8 cellular contexts compared by ENCODE assay signal in genomic region chr1:223556414-223557124, GRCh38.
DNase-seq lines count a peak whose midpoint lies in the region; ATAC-seq and TF ChIP-seq lines count a peak whose summit lies in the region.

No MANE protein-coding gene starts in this region.

- ATAC-seq in GM18861 (IDR thresholded peaks at IDR 0.05; ENCODE audit: unreplicated experiment) (peak; percentile 78), HG02885 (IDR thresholded peaks at IDR 0.05; ENCODE audit: poor library complexity, unreplicated experiment) (peak; percentile 89)

- TF ChIP-seq CTCF in Caco-2 (IDR thresholded peaks at IDR 0.05; ENCODE audit: insufficient read depth in 1 of 2, low read depth in 1 of 2, low read length in 1 of 2, severe bottlenecking in 1 of 2, unreplicated experiment in 1 of 2) = peak; percentile 57 to 70
- peak; percentile 32 for TF ChIP-seq CTCF in astrocyte of the cerebellum (IDR thresholded peaks at IDR 0.05; ENCODE audit: low read depth, low read length, missing control alignments)

- no peaks in the 10 kb centered on the region for H3K4me1 ChIP-seq in Caco-2

- DNase-seq in Caco-2 (peak; percentile 62 to 69), NCI-H1930 (lab: John Stamatoyannopoulos, UW) (peak; percentile 8 to 43), astrocyte of the cerebellum (ENCODE audit: low read depth) (no peak), mucosa of gallbladder (ENCODE audit: low spot score) (peak; percentile 38), amniotic stem cell (lab: John Stamatoyannopoulos, UW) (no peak), GOT3 (lab: John Stamatoyannopoulos, UW) (no peak)

- H3K4me3 Mint-ChIP-seq in Caco-2 (ENCODE audit: unreplicated experiment) = no peak overlapping the region

- no peaks in the 10 kb centered on the region for H3K27me3 Mint-ChIP-seq in Caco-2 (ENCODE audit: insufficient read depth, unreplicated experiment)

- in situ Hi-C loops in astrocyte of the cerebellum (cut with HindIII; ENCODE audit: low sequenced_read_pairs) = no loop called here

- intact Hi-C loops in Caco-2 (cut with micrococcal nuclease; ENCODE audit: unreplicated experiment) = no loop called here

- H3K9me3 ChIP-seq in Caco-2 = no peaks in the 10 kb centered on the region

- CTCF ChIA-PET in Caco-2 (lab: Charles Lee) = interaction anchor here (0.5 to 1.4 kb wide), 10 partner anchors 53 to 381 kb away, joined by 3 to 8 read pairs (median 4); no protein-coding TSS in a partner anchor

- H3K27ac Mint-ChIP-seq in Caco-2 (ENCODE audit: unreplicated experiment) = no peak overlapping the region

- H3K4me3 ChIP-seq in Caco-2 (ENCODE audit: low read depth, low read length) (no peak overlapping the region), astrocyte of the cerebellum (ENCODE audit: low read depth, low read length) (no peak overlapping the region)

- H3K36me3 Mint-ChIP-seq in Caco-2 (ENCODE audit: insufficient read depth, unreplicated experiment) = no peaks in the 10 kb centered on the region

- no peaks in the 10 kb centered on the region for H3K9me3 Mint-ChIP-seq in Caco-2 (ENCODE audit: unreplicated experiment)

- H3K4me1 Mint-ChIP-seq in Caco-2 (ENCODE audit: low read depth, unreplicated experiment) = no peaks in the 10 kb centered on the region

- H3K27me3 ChIP-seq in Caco-2 (replicated peaks; ENCODE audit: control insufficient read depth, insufficient read depth, low read length) = no peaks in the 10 kb centered on the region

- BruUV-seq in Caco-2 (replicated peaks; lab: Mats Ljungman, UMichigan) = no TSS peak

- POLR2A ChIA-PET in Caco-2 (lab: Charles Lee) = no interaction called here

- H3K36me3 ChIP-seq in Caco-2 (ENCODE audit: control insufficient read depth, insufficient read depth, low read length) = no peaks in the 10 kb centered on the region

Comparison
In these comparisons a context has a peak if more than half of its experiments do, and no peak if none do; other contexts are left out.
1. DNase-seq: peak in Caco-2 (2 of 2), NCI-H1930 (2 of 2) and mucosa of gallbladder (single experiment); none in astrocyte of the cerebellum (single experiment), amniotic stem cell (single experiment) and GOT3 (single experiment).